In the genomic region with DNA sequence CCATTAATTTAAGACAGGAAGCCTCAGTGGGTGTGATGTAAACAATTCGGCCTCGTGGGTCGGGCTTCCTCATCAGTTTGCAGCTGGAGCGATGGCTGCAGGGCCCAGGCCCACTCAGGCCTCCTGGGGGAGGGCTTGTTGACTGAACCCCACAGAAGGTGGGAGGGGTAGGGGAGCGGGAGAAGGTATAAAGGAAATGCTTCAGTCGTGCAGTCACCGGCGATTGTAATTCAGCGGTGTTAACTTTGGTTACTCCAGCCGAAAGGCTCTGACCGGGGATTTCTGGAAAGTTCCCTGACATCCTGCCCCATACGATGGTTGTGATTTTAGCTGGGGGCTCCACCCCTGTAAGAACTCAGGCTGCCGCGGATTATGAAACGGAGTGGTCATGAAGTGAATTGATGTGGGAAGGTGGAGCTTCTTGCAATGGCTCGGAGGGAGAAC, we compare ENCODE assay signal across 8 cellular contexts.
DNase-seq lines count a peak whose midpoint lies in the region; ATAC-seq and TF ChIP-seq lines count a peak whose summit lies in the region.

No MANE protein-coding gene starts in this region.

- no peaks in the 10 kb centered on the region for H4K20me1 ChIP-seq in neural progenitor cell (ENCODE audit: low read depth)

- H3K36me3 ChIP-seq in neural progenitor cell, result no peaks in the 10 kb centered on the region

- H3K9me3 ChIP-seq in neural progenitor cell (ENCODE audit: low read depth), result peaks cover 3% of the 10 kb centered on the region

- peaks cover 10% of the 10 kb centered on the region for H3K9me3 Mint-ChIP-seq in neural progenitor cell

- no peak overlapping the region for H3K9ac ChIP-seq in neural progenitor cell

- DNase-seq in ELR (ENCODE audit: low read depth) (peak; percentile 69), foreskin fibroblast (peak in 1 of 2 donors; percentile 41), neural progenitor cell (ENCODE audit: low spot score) (peak; percentile 49), RPMI8226 (no peak)

- H3K27ac ChIP-seq in VCaP (peak overlapping the region; percentile 60; the same call in 1 of the 2 replicates), neural progenitor cell (no peak overlapping the region)

- peaks cover 40% of the 10 kb centered on the region for H3F3A ChIP-seq in neural progenitor cell (ENCODE audit: low read depth)

- peaks cover 24% of the 10 kb centered on the region for H3K27me3 Mint-ChIP-seq in neural progenitor cell (ENCODE audit: insufficient read depth, low read depth)

- ATAC-seq in HG02588 (IDR thresholded peaks at IDR 0.05; ENCODE audit: unreplicated experiment) (no peak), GM21723 (IDR thresholded peaks at IDR 0.05; ENCODE audit: unreplicated experiment) (no peak), GM18867 (IDR thresholded peaks at IDR 0.05; ENCODE audit: unreplicated experiment) (no peak)

- no peaks in the 10 kb centered on the region for H3K27me3 ChIP-seq in neural progenitor cell

- H3K27ac Mint-ChIP-seq in neural progenitor cell, result no peak overlapping the region

- H2AFZ ChIP-seq in neural progenitor cell (replicated peaks), result peak overlapping the region; percentile 80

- no peaks in the 10 kb centered on the region for H3K79me2 ChIP-seq in neural progenitor cell (ENCODE audit: low read depth)

- TF ChIP-seq CTCF in VCaP (conservative IDR thresholded peaks at IDR 0.05) (no peak), foreskin fibroblast (IDR thresholded peaks at IDR 0.05; ENCODE audit: low read depth, low read length) (no peak), neural progenitor cell (IDR thresholded peaks at IDR 0.05) (no peak)

- H3K36me3 Mint-ChIP-seq in neural progenitor cell, result no peaks in the 10 kb centered on the region

- H3K4me3 Mint-ChIP-seq in neural progenitor cell, result peak overlapping the region; percentile 94

- H3K4me1 ChIP-seq in neural progenitor cell, result peaks cover 25% of the 10 kb centered on the region

- H3K4me3 ChIP-seq in foreskin fibroblast (ENCODE audit: low read depth in 1 of 2, low read length in 2 of 2), result peak overlapping the region; percentile 52 to 60
- peak overlapping the region; percentile 59 for H3K4me3 ChIP-seq in neural progenitor cell

- peak overlapping the region; percentile 87 for H3K4me2 ChIP-seq in neural progenitor cell

- H3K4me1 Mint-ChIP-seq in neural progenitor cell, result peaks cover 29% of the 10 kb centered on the region
